ENCODE assay signal across 10 cellular contexts in genomic region chr21:21612446-21612845, GRCh38.
DNase-seq lines count a peak whose midpoint lies in the region; ATAC-seq and TF ChIP-seq lines count a peak whose summit lies in the region.
"Had no signal": no experiment of that assay in that cellular context is flagged by ENCODE, and none has a peak within 500 bp of the region (broad histone marks: within the 10 kb centered on the region; RNA-seq: fewer than 3 reads in every experiment).

No MANE protein-coding gene starts in this region.

- H3K4me1 Mint-ChIP-seq in type B pancreatic cell (ENCODE audit: unreplicated experiment): no peaks in the 10 kb centered on the region
- H3K4me1 Mint-ChIP-seq: central memory CD8-positive, alpha-beta T cell had no signal

- H3K9me3 ChIP-seq in mucosa of descending colon: no peaks in the 10 kb centered on the region

- H3K36me3 Mint-ChIP-seq in type B pancreatic cell: no peaks in the 10 kb centered on the region
- H3K36me3 Mint-ChIP-seq: CD8-positive, alpha-beta T cell had no signal

- no peaks in the 10 kb centered on the region for H3K4me1 ChIP-seq in mucosa of descending colon (ENCODE audit: low read depth)

- no peak for ATAC-seq in mucosa of descending colon
- ATAC-seq: CD8-positive, alpha-beta T cell had no signal

- H3K27ac Mint-ChIP-seq in type B pancreatic cell: no peak overlapping the region
- H3K27ac Mint-ChIP-seq: CD8-positive, alpha-beta T cell had no signal

- peak; percentile 69 for DNase-seq in AG08395 (ENCODE audit: low spot score)
- peak; percentile 74 for DNase-seq in M059J (ENCODE audit: low read depth)
- peak; percentile 91 for DNase-seq in astrocyte of the spinal cord (ENCODE audit: low read depth, low spot score)
- DNase-seq in inferior parietal cortex (ENCODE audit: extremely low spot score): peak; percentile 17
- no peak for DNase-seq in mucosa of descending colon
- no peak for DNase-seq in stimulated activated CD4-positive, alpha-beta T cell treated with anti-CD3 and anti-CD28 coated beads, Interleukin-2, amount 100 ng/mL, for 48 hours
- no peak for DNase-seq in type B pancreatic cell (ENCODE audit: extremely low spot score, unreplicated experiment)
- DNase-seq in cerebellar cortex (ENCODE audit: low spot score): no peak
- DNase-seq: CD8-positive, alpha-beta T cell had no signal

- TF ChIP-seq CTCF in astrocyte of the spinal cord (IDR thresholded peaks at IDR 0.05; ENCODE audit: low read depth, low read length) (no peak), mucosa of descending colon (IDR thresholded peaks at IDR 0.05) (no peak), type B pancreatic cell (conservative IDR thresholded peaks at IDR 0.05) (no peak)

- intact Hi-C loops in mucosa of descending colon (cut with DNase I, micrococcal nuclease): no loop called here

- H3K9me3 Mint-ChIP-seq in type B pancreatic cell: no peaks in the 10 kb centered on the region

- in situ Hi-C loops in astrocyte of the spinal cord (cut with HindIII; ENCODE audit: low sequenced_read_pairs): no loop called here

- H3K4me3 Mint-ChIP-seq in type B pancreatic cell: no peak overlapping the region
- H3K4me3 Mint-ChIP-seq: CD8-positive, alpha-beta T cell; central memory CD8-positive, alpha-beta T cell had no signal

- H3K36me3 ChIP-seq in mucosa of descending colon (ENCODE audit: low read depth): no peaks in the 10 kb centered on the region

- no peaks in the 10 kb centered on the region for H3K27me3 Mint-ChIP-seq in type B pancreatic cell
- H3K27me3 Mint-ChIP-seq: central memory CD8-positive, alpha-beta T cell had no signal

- H3K4me3 ChIP-seq in astrocyte of the spinal cord (ENCODE audit: low read depth, low read length) (no peak overlapping the region), mucosa of descending colon (no peak overlapping the region)

Comparison
In these comparisons a context has a peak if more than half of its experiments do, and no peak if none do; other contexts are left out.
1. DNase-seq: peak in AG08395 (single experiment), M059J (single experiment), astrocyte of the spinal cord (single experiment) and inferior parietal cortex (single experiment); none in mucosa of descending colon (0 of 3), stimulated activated CD4-positive, alpha-beta T cell treated with anti-CD3 and anti-CD28 coated beads, Interleukin-2, amount 100 ng/mL, for 48 hours (0 of 2), type B pancreatic cell (single experiment) and cerebellar cortex (single experiment).